9 cellular contexts compared by ENCODE assay signal in genomic region chr17:65785109-65785508, GRCh38.
DNase-seq lines count a peak whose midpoint lies in the region; FAIRE-seq and TF ChIP-seq lines count a peak whose summit lies in the region.
"Had no signal": no experiment of that assay in that cellular context is flagged by ENCODE, and none has a peak within 500 bp of the region (broad histone marks: within the 10 kb centered on the region; RNA-seq: fewer than 3 reads in every experiment).

No MANE protein-coding gene starts in this region.

- no peaks in the 10 kb centered on the region for H3K9me3 ChIP-seq in astrocyte (ENCODE audit: insufficient read depth, low read depth, low read length)

- H3K79me2 ChIP-seq in astrocyte (ENCODE audit: insufficient read depth, low read length) = no peaks in the 10 kb centered on the region

- H3K27me3 ChIP-seq in astrocyte (ENCODE audit: insufficient read depth, low read length) = no peaks in the 10 kb centered on the region

- H3K36me3 Mint-ChIP-seq in astrocyte (ENCODE audit: low read depth, unreplicated experiment) (no peaks in the 10 kb centered on the region), type B pancreatic cell (peaks cover 7% of the 10 kb centered on the region)

- peak overlapping the region; percentile 50 for H3K9ac ChIP-seq in astrocyte (ENCODE audit: low read length)

- H3K4me2 ChIP-seq in astrocyte (ENCODE audit: low read length) = peak overlapping the region; percentile 69

- H3K27ac ChIP-seq in astrocyte (ENCODE audit: low read depth, low read length) = peak overlapping the region; percentile 89

- H3K27me3 Mint-ChIP-seq in astrocyte (ENCODE audit: low read depth, unreplicated experiment) (no peaks in the 10 kb centered on the region), type B pancreatic cell (no peaks in the 10 kb centered on the region)

- H3K4me3 Mint-ChIP-seq in astrocyte (ENCODE audit: unreplicated experiment) (no peak overlapping the region), type B pancreatic cell (no peak overlapping the region)
- H3K4me3 Mint-ChIP-seq: activated CD8-positive, alpha-beta T cell treated with anti-CD3 and anti-CD28 coated beads, Interleukin-2, amount 10 ng/mL, durations not matched to agents 7 days and 5 days had no signal

- no peak overlapping the region for H3K4me3 ChIP-seq in astrocyte (ENCODE audit: insufficient read depth, low read depth, low read length)

- no peaks in the 10 kb centered on the region for H3K36me3 ChIP-seq in astrocyte (ENCODE audit: insufficient read depth, low read length)

- H2AFZ ChIP-seq in astrocyte (ENCODE audit: low read depth, low read length) = no peak overlapping the region

- H3K9me3 Mint-ChIP-seq in astrocyte (ENCODE audit: unreplicated experiment) (peaks cover 7% of the 10 kb centered on the region), type B pancreatic cell (peaks cover 8% of the 10 kb centered on the region)

- H3K4me1 Mint-ChIP-seq in astrocyte (ENCODE audit: low read depth, unreplicated experiment) = peaks cover 26% of the 10 kb centered on the region
- H3K4me1 Mint-ChIP-seq in type B pancreatic cell (ENCODE audit: unreplicated experiment) = peaks cover 12% of the 10 kb centered on the region

- H3K27ac Mint-ChIP-seq in astrocyte (ENCODE audit: unreplicated experiment) (peak overlapping the region; percentile 77), type B pancreatic cell (no peak overlapping the region)
- H3K27ac Mint-ChIP-seq: activated CD8-positive, alpha-beta T cell treated with anti-CD3 and anti-CD28 coated beads, Interleukin-2, amount 10 ng/mL, durations not matched to agents 7 days and 5 days had no signal

- TF ChIP-seq CTCF in astrocyte (IDR thresholded peaks at IDR 0.05; ENCODE audit: insufficient read depth, low read depth, low read length) = no peak
- no peak for TF ChIP-seq CTCF in type B pancreatic cell (conservative IDR thresholded peaks at IDR 0.05)

- H4K20me1 ChIP-seq in astrocyte (ENCODE audit: insufficient read depth, low read length) = no peaks in the 10 kb centered on the region

- peak; percentile 100 for FAIRE-seq in astrocyte (lab: Jason Lieb, UNC)

- peak; percentile 94 for DNase-seq in HS-5 (ENCODE audit: low read depth)
- DNase-seq in astrocyte (ENCODE audit: low read depth) = peak; percentile 98
- peak; percentile 58 for DNase-seq in inferior parietal cortex (ENCODE audit: extremely low spot score)
- peak; percentile 67 for DNase-seq in superior temporal gyrus (ENCODE audit: extremely low spot score)
- DNase-seq in type B pancreatic cell (ENCODE audit: extremely low spot score, unreplicated experiment) = no peak
- DNase-seq in stimulated activated CD4-positive, alpha-beta T cell treated with anti-CD3 and anti-CD28 coated beads, Interleukin-2, amount 100 ng/mL, for 48 hours = no peak
- DNase-seq in activated CD8-positive, alpha-beta memory T cell treated with anti-CD3 and anti-CD28 coated beads, Interleukin-2, amount 50 U/mL, for 4 hours = no peak
- no peak for DNase-seq in activated CD8-positive, alpha-beta memory T cell treated with anti-CD3 and anti-CD28 coated beads for 24 hours
- DNase-seq: activated CD8-positive, alpha-beta T cell treated with anti-CD3 and anti-CD28 coated beads, Interleukin-2, amount 10 ng/mL, durations not matched to agents 7 days and 5 days had no signal

- peaks cover 18% of the 10 kb centered on the region for H3K4me1 ChIP-seq in astrocyte (ENCODE audit: insufficient read depth, low read length)

Comparison
In these comparisons a context has a peak if more than half of its experiments do, and no peak if none do; other contexts are left out.
1. DNase-seq: peak in HS-5 (single experiment), astrocyte (single experiment), inferior parietal cortex (single experiment) and superior temporal gyrus (single experiment); none in type B pancreatic cell (single experiment), stimulated activated CD4-positive, alpha-beta T cell treated with anti-CD3 and anti-CD28 coated beads, Interleukin-2, amount 100 ng/mL, for 48 hours (0 of 2), activated CD8-positive, alpha-beta memory T cell treated with anti-CD3 and anti-CD28 coated beads, Interleukin-2, amount 50 U/mL, for 4 hours (single experiment) and activated CD8-positive, alpha-beta memory T cell treated with anti-CD3 and anti-CD28 coated beads for 24 hours (single experiment).